Comparison of ENCODE assay signal across 16 cellular contexts in the genomic region with DNA sequence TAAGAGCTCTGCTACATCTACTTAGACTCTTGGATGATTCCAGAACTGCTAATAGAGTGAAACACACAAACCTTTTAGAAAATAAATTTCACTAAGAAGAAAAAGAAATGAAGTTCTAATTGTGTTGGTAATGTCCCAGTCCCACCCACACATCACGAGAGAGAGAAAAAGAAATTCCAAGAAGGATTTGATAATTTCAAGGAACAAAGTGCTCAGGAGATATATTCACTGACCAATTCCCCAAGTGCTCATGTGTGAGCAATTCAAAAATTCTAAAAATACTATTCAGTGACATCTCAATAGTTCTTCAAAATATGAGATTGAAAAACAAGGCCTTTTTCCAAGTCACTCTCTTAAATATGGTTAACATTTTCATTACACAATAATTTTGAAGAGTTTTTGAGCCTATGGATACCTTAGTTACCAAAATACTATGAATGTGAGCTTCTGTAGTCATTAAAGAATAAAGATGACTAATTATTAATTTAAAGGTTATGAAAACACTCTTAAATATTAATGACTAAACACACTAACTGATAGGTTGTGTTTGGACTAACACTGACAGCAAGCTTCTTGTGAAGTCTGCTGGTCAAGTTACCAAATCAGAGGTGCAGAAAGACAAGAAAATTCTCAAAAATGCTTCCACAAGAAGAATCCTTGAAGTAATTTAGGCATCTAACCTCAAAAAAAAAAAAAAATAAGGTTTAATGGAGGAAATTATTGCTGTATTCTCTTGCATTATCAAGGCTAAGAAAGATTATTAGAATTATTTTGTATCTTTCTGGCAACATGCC.
DNase-seq lines count a peak whose midpoint lies in the region; TF ChIP-seq lines count a peak whose summit lies in the region.
"Had no signal": no experiment of that assay in that cellular context is flagged by ENCODE, and none has a peak within 500 bp of the region (broad histone marks: within the 10 kb centered on the region; RNA-seq: fewer than 3 reads in every experiment).

No MANE protein-coding gene starts in this region.

- no peak for TF ChIP-seq POLR2A in stomach (IDR thresholded peaks at IDR 0.05)

- peak overlapping the region; percentile 51; the same call in 1 of the 2 replicates for H3K27ac ChIP-seq in HEK293 (ENCODE audit: extremely low read depth, low read depth, low read length)
- H3K27ac ChIP-seq in brain microvascular endothelial cell = peak overlapping the region; percentile 76
- H3K27ac ChIP-seq in mesodermal cell (ENCODE audit: low read depth, low read length, severe bottlenecking) = peak overlapping the region; percentile 60
- H3K27ac ChIP-seq in stomach = peak overlapping the region in 3 of 5 donors; percentile 56 to 72 (median 66)
- H3K27ac ChIP-seq: PC-9, SJCRH30 had no signal

- no peak for TF ChIP-seq CTCF in HEK293 (tag by site-specific recombination; IDR thresholded peaks at IDR 0.05)
- TF ChIP-seq CTCF in brain microvascular endothelial cell (IDR thresholded peaks at IDR 0.05; ENCODE audit: low read depth, low read length, missing control alignments) = no peak
- TF ChIP-seq CTCF in stomach (IDR thresholded peaks at IDR 0.05) = no peak

- no peaks in the 10 kb centered on the region for H3K9me3 ChIP-seq in HEK293 (ENCODE audit: control insufficient read depth, insufficient read depth, low read depth, low read length)
- H3K9me3 ChIP-seq in mesodermal cell (ENCODE audit: control insufficient read depth, low read length) = no peaks in the 10 kb centered on the region
- no peaks in the 10 kb centered on the region for H3K9me3 ChIP-seq in stomach
- H3K9me3 ChIP-seq: SJCRH30 had no signal

- H3K36me3 ChIP-seq in HEK293 (ENCODE audit: control insufficient read depth in 2 of 2, insufficient read depth in 1 of 2, low read length in 2 of 2) (no peaks in the 10 kb centered on the region), brain microvascular endothelial cell (replicated peaks) (no peaks in the 10 kb centered on the region), mesodermal cell (ENCODE audit: control insufficient read depth, insufficient read depth, low read length) (no peaks in the 10 kb centered on the region), stomach (no peaks in the 10 kb centered on the region)
- H3K36me3 ChIP-seq: SJCRH30 had no signal

- CTCF ChIA-PET in HEK293 (lab: Yijun Ruan, JAX) = interaction anchor here (0.6 to 1.8 kb wide), 6 partner anchors 13 to 257 kb away, joined by 3 to 7 read pairs (median 3); no protein-coding TSS in a partner anchor

- DNase-seq in brain microvascular endothelial cell (no peak), stomach (no peak), COLO668 (lab: John Stamatoyannopoulos, UW; ENCODE audit: unreplicated experiment) (no peak), NCI-H1417 treated with DMSO at 0.1 percent for 48 hours (lab: John Stamatoyannopoulos, UW) (no peak), D341Med (ENCODE audit: low spot score) (no peak)
- DNase-seq: CD4-positive, alpha-beta memory T cell; DMS53; KG1; NCI-H1436 treated with DMSO at 0.1 percent for 48 hours; NCI-H2029; NCI-H345; NCI-H524 treated with DMSO at 0.1 percent for 48 hours; PC-9; SJCRH30 had no signal

- no peak for TF ChIP-seq EP300 in stomach (IDR thresholded peaks at IDR 0.05)

- H3K27me3 ChIP-seq in brain microvascular endothelial cell (replicated peaks) (no peaks in the 10 kb centered on the region), stomach (no peaks in the 10 kb centered on the region)
- H3K27me3 ChIP-seq: SJCRH30 had no signal

- no peak overlapping the region for H3K4me3 ChIP-seq in HEK293 (ENCODE audit: low read depth, low read length)
- no peak overlapping the region for H3K4me3 ChIP-seq in brain microvascular endothelial cell (ENCODE audit: low read depth, low read length)
- H3K4me3 ChIP-seq in mesodermal cell (ENCODE audit: extremely low read depth, insufficient read depth, low read length, poor library complexity, severe bottlenecking) = no peak overlapping the region
- no peak overlapping the region for H3K4me3 ChIP-seq in stomach
- H3K4me3 ChIP-seq: PC-9, SJCRH30 had no signal

- in situ Hi-C loops in brain microvascular endothelial cell (cut with HindIII; ENCODE audit: low pct_ligation_motif_present, low sequenced_read_pairs) = no loop called here

- POLR2A ChIA-PET in HEK293 (lab: Yijun Ruan, JAX) = no interaction called here

- intact Hi-C loops in stomach (cut with DNase I; ENCODE audit: low total_unique reads) = no loop called here

- H3K4me1 ChIP-seq in HEK293 (ENCODE audit: control insufficient read depth, insufficient read depth, low read length) (peaks cover 14% of the 10 kb centered on the region), mesodermal cell (ENCODE audit: control insufficient read depth, insufficient read depth, low read length, poor library complexity, severe bottlenecking) (peaks cover 16% of the 10 kb centered on the region), stomach (peaks cover 4 to 22% (median 15%) of the 10 kb centered on the region in 4 donors)
- H3K4me1 ChIP-seq: SJCRH30 had no signal

- WGBS in mesodermal cell (ENCODE audit: insufficient coverage in 2 of 2), 2 experiments = no CpG with 5 or more reads among the region's 1 CpG
- WGBS in stomach, 5 donors = 72 to 85% (median 74%) methylated on average over 1 of the region's 1 CpG

TF ChIP-seq in HEK293, 187 proteins besides CTCF, POLR2A, EP300 and RAD21:
- no peak for TF ChIP-seq ZFP37 (tag by site-specific recombination; IDR thresholded peaks at IDR 0.05)
- TF ChIP-seq MEIS1 (CRISPR knock-in tag; IDR thresholded peaks at IDR 0.05; ENCODE audit: borderline replicate concordance) = no peak
- TF ChIP-seq ZFP3 (tag by site-specific recombination; IDR thresholded peaks at IDR 0.05; ENCODE audit: low read depth) = no peak
- no peak for TF ChIP-seq ZNF302 (tag by site-specific recombination; IDR thresholded peaks at IDR 0.05; ENCODE audit: low read depth)
- TF ChIP-seq ZNF132 (tag by site-specific recombination; IDR thresholded peaks at IDR 0.05; ENCODE audit: borderline replicate concordance) = no peak
- TF ChIP-seq ZNF404 (tag by site-specific recombination; IDR thresholded peaks at IDR 0.05) = no peak
- TF ChIP-seq, protein P1, sequence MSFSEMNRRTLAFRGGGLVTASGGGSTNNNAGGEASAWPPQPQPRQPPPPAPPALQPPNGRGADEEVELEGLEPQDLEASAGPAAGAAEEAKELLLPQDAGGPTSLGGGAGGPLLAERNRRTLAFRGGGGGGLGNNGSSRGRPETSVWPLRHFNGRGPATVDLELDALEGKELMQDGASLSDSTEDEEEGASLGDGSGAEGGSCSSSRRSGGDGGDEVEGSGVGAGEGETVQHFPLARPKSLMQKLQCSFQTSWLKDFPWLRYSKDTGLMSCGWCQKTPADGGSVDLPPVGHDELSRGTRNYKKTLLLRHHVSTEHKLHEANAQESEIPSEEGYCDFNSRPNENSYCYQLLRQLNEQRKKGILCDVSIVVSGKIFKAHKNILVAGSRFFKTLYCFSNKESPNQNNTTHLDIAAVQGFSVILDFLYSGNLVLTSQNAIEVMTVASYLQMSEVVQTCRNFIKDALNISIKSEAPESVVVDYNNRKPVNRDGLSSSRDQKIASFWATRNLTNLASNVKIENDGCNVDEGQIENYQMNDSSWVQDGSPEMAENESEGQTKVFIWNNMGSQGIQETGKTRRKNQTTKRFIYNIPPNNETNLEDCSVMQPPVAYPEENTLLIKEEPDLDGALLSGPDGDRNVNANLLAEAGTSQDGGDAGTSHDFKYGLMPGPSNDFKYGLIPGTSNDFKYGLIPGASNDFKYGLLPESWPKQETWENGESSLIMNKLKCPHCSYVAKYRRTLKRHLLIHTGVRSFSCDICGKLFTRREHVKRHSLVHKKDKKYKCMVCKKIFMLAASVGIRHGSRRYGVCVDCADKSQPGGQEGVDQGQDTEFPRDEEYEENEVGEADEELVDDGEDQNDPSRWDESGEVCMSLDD (tag by site-specific recombination; IDR thresholded peaks at IDR 0.05) = no peak
TF ChIP-seq in HEK293: peak in this region for 0.
